Comparison of ENCODE assay signal across 32 cellular contexts in the genomic region with DNA sequence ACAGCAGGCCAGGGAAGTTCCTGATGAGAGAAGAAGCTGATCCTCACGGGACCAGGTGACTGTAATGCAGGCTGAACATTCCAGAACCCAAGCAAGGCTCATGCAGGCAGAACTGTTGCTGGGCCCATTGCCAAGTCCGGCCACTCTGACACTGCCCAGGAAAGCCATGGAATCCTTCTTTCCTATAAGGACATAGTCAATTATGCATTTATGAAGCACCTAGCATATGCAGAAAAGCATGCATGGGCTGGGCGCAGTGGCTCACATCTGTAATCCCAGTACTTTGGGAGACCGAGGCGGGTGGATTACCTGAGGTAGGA.
"Had no signal": no experiment of that assay in that cellular context is flagged by ENCODE, and none has a peak within 500 bp of the region (broad histone marks: within the 10 kb centered on the region; RNA-seq: fewer than 3 reads in every experiment).

No MANE protein-coding gene starts in this region.

- H3K27ac Mint-ChIP-seq: activated CD4-positive, alpha-beta memory T cell treated with anti-CD3 and anti-CD28 coated beads for 36 hours; activated CD4-positive, alpha-beta T cell treated with anti-CD3 and anti-CD28 coated beads for 36 hours; activated CD4-positive, alpha-beta T cell treated with anti-CD3 and anti-CD28 coated beads, Interleukin-2, amount 10 ng/mL, durations not matched to agents 24 days and 14 days; activated CD8-positive, alpha-beta memory T cell treated with anti-CD3 and anti-CD28 coated beads, Interleukin-2, amount 10 ng/mL, durations not matched to agents 7 days and 5 days; activated CD8-positive, alpha-beta T cell treated with anti-CD3 and anti-CD28 coated beads, Interleukin-2, amount 10 ng/mL, durations not matched to agents 7 days and 5 days; activated naive CD4-positive, alpha-beta T cell treated with anti-CD3 and anti-CD28 coated beads for 36 hours; activated naive CD4-positive, alpha-beta T cell treated with anti-CD3 and anti-CD28 coated beads, Interleukin-2, amount 50 U/mL, for 24 hours; activated naive CD8-positive, alpha-beta T cell treated with anti-CD3 and anti-CD28 coated beads for 36 hours; activated naive CD8-positive, alpha-beta T cell treated with anti-CD3 and anti-CD28 coated beads, Interleukin-2, amount 50 U/mL, for 24 hours; activated T-helper 1 cell treated with anti-CD3 and anti-CD28 coated beads, Interleukin-12 subunit alpha, Interleukin-12 subunit beta, Interleukin-2, Interleukin-4 antibody, amounts not matched to agents 30 ng/mL and 10 ng/mL and 1 ng/mL, durations not matched to agents 14 hours and 24 hours and 36 hours; activated T-helper 2 cell treated with anti-CD3 and anti-CD28 coated beads, Interferon-gamma antibody, Interleukin-2, Interleukin-4, amounts not matched to agents 10 μg/mL and 5 μg/mL and 100 μg/mL, durations not matched to agents 14 hours and 24 hours and 36 hours had no signal

- H3K27me3 ChIP-seq: adrenal gland, body of pancreas, colonic mucosa, gastroesophageal sphincter had no signal

- H3K4me3 ChIP-seq: adrenal gland, body of pancreas, colonic mucosa, esophagus squamous epithelium, gastroesophageal sphincter had no signal

- H3K9me3 ChIP-seq: body of pancreas, colonic mucosa, esophagus squamous epithelium, gastroesophageal sphincter had no signal

- ATAC-seq: activated CD4-positive, alpha-beta T cell treated with anti-CD3 and anti-CD28 coated beads for 36 hours; activated CD8-positive, alpha-beta memory T cell treated with anti-CD3 and anti-CD28 coated beads, Interleukin-2, amount 10 ng/mL, durations not matched to agents 7 days and 5 days; activated CD8-positive, alpha-beta T cell treated with anti-CD3 and anti-CD28 coated beads, Interleukin-2, amount 10 ng/mL, durations not matched to agents 7 days and 5 days; activated naive CD8-positive, alpha-beta T cell treated with anti-CD3 and anti-CD28 coated beads, Interleukin-2, amount 50 U/mL, for 24 hours; gastroesophageal sphincter had no signal

- H3K4me1 ChIP-seq: adrenal gland, body of pancreas, colonic mucosa had no signal

- H3K27ac ChIP-seq: adrenal gland, body of pancreas, colonic mucosa, epithelial cell of prostate, gastroesophageal sphincter had no signal

- H3K36me3 Mint-ChIP-seq: activated CD4-positive, alpha-beta memory T cell treated with anti-CD3 and anti-CD28 coated beads for 36 hours; activated CD8-positive, alpha-beta memory T cell treated with anti-CD3 and anti-CD28 coated beads, Interleukin-2, amount 10 ng/mL, durations not matched to agents 7 days and 5 days; activated naive CD4-positive, alpha-beta T cell treated with anti-CD3 and anti-CD28 coated beads, Interleukin-2, amount 50 U/mL, for 24 hours; activated naive CD8-positive, alpha-beta T cell treated with anti-CD3 and anti-CD28 coated beads for 36 hours had no signal

- H3K4me1 Mint-ChIP-seq: activated CD4-positive, alpha-beta T cell treated with anti-CD3 and anti-CD28 coated beads for 36 hours; activated CD4-positive, alpha-beta T cell treated with anti-CD3 and anti-CD28 coated beads, Interleukin-2, amount 10 ng/mL, durations not matched to agents 24 days and 14 days; activated CD8-positive, alpha-beta memory T cell treated with anti-CD3 and anti-CD28 coated beads, Interleukin-2, amount 10 ng/mL, durations not matched to agents 7 days and 5 days; activated naive CD4-positive, alpha-beta T cell treated with anti-CD3 and anti-CD28 coated beads, Interleukin-2, amount 50 U/mL, for 24 hours; activated naive CD8-positive, alpha-beta T cell treated with anti-CD3 and anti-CD28 coated beads for 36 hours; activated naive CD8-positive, alpha-beta T cell treated with anti-CD3 and anti-CD28 coated beads, Interleukin-2, amount 50 U/mL, for 24 hours had no signal

- H3K27me3 Mint-ChIP-seq: activated CD4-positive, alpha-beta memory T cell treated with anti-CD3 and anti-CD28 coated beads for 36 hours; activated CD4-positive, alpha-beta T cell treated with anti-CD3 and anti-CD28 coated beads, Interleukin-2, amount 10 ng/mL, durations not matched to agents 24 days and 14 days; activated naive CD4-positive, alpha-beta T cell treated with anti-CD3 and anti-CD28 coated beads, Interleukin-2, amount 50 U/mL, for 24 hours; activated naive CD8-positive, alpha-beta T cell treated with anti-CD3 and anti-CD28 coated beads for 36 hours; activated naive CD8-positive, alpha-beta T cell treated with anti-CD3 and anti-CD28 coated beads, Interleukin-2, amount 50 U/mL, for 24 hours had no signal

- FAIRE-seq: endometrium, endothelial cell of umbilical vein had no signal

- H3K9me3 Mint-ChIP-seq: activated CD4-positive, alpha-beta T cell treated with anti-CD3 and anti-CD28 coated beads, Interleukin-2, amount 10 ng/mL, durations not matched to agents 24 days and 14 days; activated naive CD4-positive, alpha-beta T cell treated with anti-CD3 and anti-CD28 coated beads, Interleukin-2, amount 50 U/mL, for 24 hours; activated T-helper 1 cell treated with anti-CD3 and anti-CD28 coated beads, Interleukin-12 subunit alpha, Interleukin-12 subunit beta, Interleukin-2, Interleukin-4 antibody, amounts not matched to agents 30 ng/mL and 10 ng/mL and 1 ng/mL, durations not matched to agents 14 hours and 24 hours and 36 hours; activated T-helper 2 cell treated with anti-CD3 and anti-CD28 coated beads, Interferon-gamma antibody, Interleukin-2, Interleukin-4, amounts not matched to agents 10 μg/mL and 5 μg/mL and 100 μg/mL, durations not matched to agents 14 hours and 24 hours and 36 hours had no signal

- DNase-seq: activated CD4-positive, alpha-beta memory T cell treated with anti-CD3 and anti-CD28 coated beads for 36 hours; activated CD4-positive, alpha-beta T cell treated with anti-CD3 and anti-CD28 coated beads for 36 hours; activated CD4-positive, alpha-beta T cell treated with anti-CD3 and anti-CD28 coated beads, Interleukin-2, amount 10 ng/mL, durations not matched to agents 24 days and 14 days; activated CD4-positive, CD25-positive, alpha-beta regulatory T cell; activated CD4-positive, CD25-positive, alpha-beta regulatory T cell treated with anti-CD3 and anti-CD28 coated beads, Interleukin-2, amount 50 U/mL, for 72 hours; activated CD8-positive, alpha-beta memory T cell treated with anti-CD3 and anti-CD28 coated beads, Interleukin-2, amount 10 ng/mL, durations not matched to agents 7 days and 5 days; activated CD8-positive, alpha-beta memory T cell treated with anti-CD3 and anti-CD28 coated beads, Interleukin-2, amount 50 U/mL, for 4 hours; activated CD8-positive, alpha-beta T cell treated with anti-CD3 and anti-CD28 coated beads, Interleukin-2, amount 10 ng/mL, durations not matched to agents 7 days and 5 days; activated effector memory CD4-positive, alpha-beta T cell treated with anti-CD3 and anti-CD28 coated beads, Interleukin-2, amount 50 U/mL, for 16 hours; activated naive CD4-positive, alpha-beta T cell treated with anti-CD3 and anti-CD28 coated beads for 36 hours; activated naive CD8-positive, alpha-beta T cell treated with anti-CD3 and anti-CD28 coated beads for 36 hours; activated naive CD8-positive, alpha-beta T cell treated with anti-CD3 and anti-CD28 coated beads, Interleukin-2, amount 50 U/mL, for 24 hours; activated T-cell treated with anti-CD3 and anti-CD28 coated beads, Interleukin-2, amount 50 U/mL, for 1 hour; activated T-cell treated with anti-CD3 and anti-CD28 coated beads, Interleukin-2, amount 50 U/mL, for 48 hours; amygdala; aorta; central memory CD4-positive, alpha-beta T cell; cerebellar nuclear complex; colonic mucosa; effector CD8-positive, alpha-beta T cell; esophagus squamous epithelium; foreskin melanocyte; T-helper 2 cell had no signal

- H3K36me3 ChIP-seq: adrenal gland, colonic mucosa, esophagus squamous epithelium, gastroesophageal sphincter had no signal

- H3K4me3 Mint-ChIP-seq: activated CD4-positive, alpha-beta memory T cell treated with anti-CD3 and anti-CD28 coated beads for 36 hours; activated CD4-positive, alpha-beta T cell treated with anti-CD3 and anti-CD28 coated beads for 36 hours; activated CD4-positive, alpha-beta T cell treated with anti-CD3 and anti-CD28 coated beads, Interleukin-2, amount 10 ng/mL, durations not matched to agents 24 days and 14 days; activated CD8-positive, alpha-beta memory T cell treated with anti-CD3 and anti-CD28 coated beads, Interleukin-2, amount 10 ng/mL, durations not matched to agents 7 days and 5 days; activated CD8-positive, alpha-beta T cell treated with anti-CD3 and anti-CD28 coated beads, Interleukin-2, amount 10 ng/mL, durations not matched to agents 7 days and 5 days; activated naive CD4-positive, alpha-beta T cell treated with anti-CD3 and anti-CD28 coated beads for 36 hours; activated naive CD4-positive, alpha-beta T cell treated with anti-CD3 and anti-CD28 coated beads, Interleukin-2, amount 50 U/mL, for 24 hours; activated naive CD8-positive, alpha-beta T cell treated with anti-CD3 and anti-CD28 coated beads for 36 hours; activated naive CD8-positive, alpha-beta T cell treated with anti-CD3 and anti-CD28 coated beads, Interleukin-2, amount 50 U/mL, for 24 hours; activated T-helper 1 cell treated with anti-CD3 and anti-CD28 coated beads, Interleukin-12 subunit alpha, Interleukin-12 subunit beta, Interleukin-2, Interleukin-4 antibody, amounts not matched to agents 30 ng/mL and 10 ng/mL and 1 ng/mL, durations not matched to agents 14 hours and 24 hours and 36 hours had no signal
